ENCODE assay signal across 9 cellular contexts in the genomic region with DNA sequence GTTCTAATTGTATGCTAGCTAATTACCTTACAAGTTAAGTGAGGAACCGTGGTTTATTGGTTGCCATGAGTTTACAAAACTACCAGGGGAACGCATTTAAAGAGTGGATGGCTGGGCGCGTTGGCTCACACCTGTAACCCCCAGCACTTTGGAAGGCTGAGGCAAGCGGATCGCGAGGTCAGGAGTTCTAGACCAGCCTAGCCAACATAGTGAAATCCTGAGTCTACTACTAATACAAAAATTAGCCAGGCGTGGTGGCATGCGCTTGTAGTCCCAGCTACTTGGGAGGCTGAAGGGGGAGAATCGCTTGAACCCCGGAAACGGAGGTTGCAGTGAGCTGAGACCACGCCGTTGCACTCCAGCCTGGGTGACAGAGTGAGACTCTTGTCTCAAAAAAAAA. TPM values are rescaled to one million over a fixed set of nuclear protein-coding genes. Genes with fewer than 3 reads are reported as not detected.
DNase-seq lines count a peak whose midpoint lies in the region; ATAC-seq and TF ChIP-seq lines count a peak whose summit lies in the region.
"Had no signal": no experiment of that assay in that cellular context is flagged by ENCODE, and none has a peak within 500 bp of the region (broad histone marks: within the 10 kb centered on the region; RNA-seq: fewer than 3 reads in every experiment).

No MANE protein-coding gene starts in this region.

- TF ChIP-seq POLR2A in gastrocnemius medialis (IDR thresholded peaks at IDR 0.05) (no peak), sigmoid colon (IDR thresholded peaks at IDR 0.05) (no peak)

- H3K36me3 Mint-ChIP-seq in H9 (ENCODE audit: insufficient read depth in 1 of 3, low read depth in 3 of 3) (peaks cover 60 to 65% (median 62%) of the 10 kb centered on the region in 3 experiments), WTC11 (peaks cover 61% of the 10 kb centered on the region)

- H3K27me3 ChIP-seq in H9 (ENCODE audit: insufficient read depth, low read length), result no peaks in the 10 kb centered on the region
- no peaks in the 10 kb centered on the region for H3K27me3 ChIP-seq in gastrocnemius medialis
- no peaks in the 10 kb centered on the region for H3K27me3 ChIP-seq in sigmoid colon

- no peak overlapping the region for H3K56ac ChIP-seq in H9 (ENCODE audit: insufficient read length, low read depth, low read length)

- H3K9ac ChIP-seq in H9 (ENCODE audit: extremely low read depth, insufficient read length, low read length), result no peak overlapping the region

- in situ Hi-C loops in gastrocnemius medialis (cut with MboI; ENCODE audit: low sequenced_read_pairs in 4 of 4), result loop anchor here in 1 of 4 donors (10.0 kb wide), 1 partner anchor 59 kb away; no protein-coding TSS in a partner anchor

- H3K9me3 Mint-ChIP-seq in H9 (peaks cover 0 to 2% of the 10 kb centered on the region in 2 experiments; a peak in 1 of 5 replicates), WTC11 (no peaks in the 10 kb centered on the region)

- DNase-seq in H9, result no peak
- no peak for DNase-seq in WTC11 (ENCODE audit: low spot score)
- DNase-seq in fibroblast of villous mesenchyme (ENCODE audit: low read depth), result no peak
- no peak for DNase-seq in gastrocnemius medialis
- no peak for DNase-seq in NCI-H82 (lab: John Stamatoyannopoulos, UW)
- DNase-seq in sigmoid colon, result no peak
- no peak for DNase-seq in midbrain (lab: John Stamatoyannopoulos, UW)
- DNase-seq: cortex of kidney, NCI-H1930 had no signal

- H3K27ac ChIP-seq in H9 (ENCODE audit: insufficient read length, low read depth, low read length) (no peak overlapping the region), gastrocnemius medialis (peak overlapping the region; percentile 92 to 100 (median 98)), sigmoid colon (peak overlapping the region in 2 of 4 donors; percentile 100)

- no peak overlapping the region for H2AK5ac ChIP-seq in H9 (ENCODE audit: insufficient read length, low read length)

- no peak overlapping the region for H2AFZ ChIP-seq in H9 (ENCODE audit: low read length)

- H3K18ac ChIP-seq in H9 (ENCODE audit: insufficient read length, low read depth, low read length), result no peak overlapping the region

- no peak overlapping the region for H3K4ac ChIP-seq in H9 (ENCODE audit: low read depth, low read length)

- H3K4me1 Mint-ChIP-seq in H9 (peaks cover 20 to 26% of the 10 kb centered on the region in 2 experiments), WTC11 (peaks cover 28% of the 10 kb centered on the region)

- no peak for TF ChIP-seq EP300 in sigmoid colon (IDR thresholded peaks at IDR 0.05)

- CTCF ChIA-PET in WTC11 (lab: Charles Lee), result interaction anchor here (1.2 to 1.6 kb wide), 2 partner anchors 38 to 231 kb away, joined by 4 read pairs; no protein-coding TSS in a partner anchor

- H2BK120ac ChIP-seq in H9 (ENCODE audit: low read depth, low read length, poor library complexity, severe bottlenecking), result no peak overlapping the region

- TF ChIP-seq CTCF in H9 (conservative IDR thresholded peaks at IDR 0.05) (no peak), WTC11 (IDR thresholded peaks at IDR 0.05) (no peak), fibroblast of villous mesenchyme (IDR thresholded peaks at IDR 0.05; ENCODE audit: insufficient read depth, low read depth, low read length) (no peak), gastrocnemius medialis (IDR thresholded peaks at IDR 0.05 in 4 of 5, conservative IDR thresholded peaks at IDR 0.05 in 1 of 5) (no peak), sigmoid colon (IDR thresholded peaks at IDR 0.05) (no peak)

- H2BK5ac ChIP-seq in H9 (ENCODE audit: insufficient read length, low read length), result no peak overlapping the region

- H2BK20ac ChIP-seq in H9 (ENCODE audit: low read depth, low read length, poor library complexity, severe bottlenecking), result no peak overlapping the region

- H3K79me1 ChIP-seq in H9 (ENCODE audit: insufficient read depth, low read depth, low read length, poor library complexity, severe bottlenecking), result no peaks in the 10 kb centered on the region

- H2BK12ac ChIP-seq in H9 (ENCODE audit: insufficient read length, low read depth, low read length), result no peak overlapping the region

- peaks cover 6% of the 10 kb centered on the region for H3K23me2 ChIP-seq in H9 (ENCODE audit: insufficient read length, low read depth, low read length, poor library complexity, severe bottlenecking)

- H3K27me3 Mint-ChIP-seq in H9 (ENCODE audit: low read depth) (peaks cover 2% of the 10 kb centered on the region; the same call in 1 of the 2 replicates), WTC11 (ENCODE audit: low read depth) (no peaks in the 10 kb centered on the region)

- no peak overlapping the region for H4K91ac ChIP-seq in H9 (ENCODE audit: insufficient read length, low read depth, low read length)

- H3K9me3 ChIP-seq in H9 (ENCODE audit: control insufficient read depth, low read depth, low read length) (no peaks in the 10 kb centered on the region), gastrocnemius medialis (no peaks in the 10 kb centered on the region), sigmoid colon (no peaks in the 10 kb centered on the region)

- peak overlapping the region; percentile 99 for H3K4me2 ChIP-seq in H9 (ENCODE audit: insufficient read depth, insufficient read length, low read length)

- no peak overlapping the region for H2BK15ac ChIP-seq in H9 (ENCODE audit: low read depth, low read length)

- peak overlapping the region; percentile 93 to 97 for H3K4me3 Mint-ChIP-seq in H9
- H3K4me3 Mint-ChIP-seq in WTC11, result peak overlapping the region; percentile 80

- H3K4me1 ChIP-seq in H9 (ENCODE audit: insufficient read depth, low read length), result no peaks in the 10 kb centered on the region
- peaks cover 34 to 44% of the 10 kb centered on the region in 2 donors for H3K4me1 ChIP-seq in gastrocnemius medialis
- H3K4me1 ChIP-seq in sigmoid colon, result peaks cover 0 to 44% (median 28%) of the 10 kb centered on the region in 4 donors

- H3K14ac ChIP-seq in H9 (ENCODE audit: insufficient read depth, low read length), result no peak overlapping the region

- peak overlapping the region in 2 of 3 experiments; percentile 49 to 88; a peak in 3 of 7 replicates for H3K27ac Mint-ChIP-seq in H9
- peak overlapping the region; percentile 90; the same call in 1 of the 2 replicates for H3K27ac Mint-ChIP-seq in WTC11

- H3K4me3 ChIP-seq in fibroblast of villous mesenchyme (ENCODE audit: low read depth, low read length) (peak overlapping the region; percentile 84), gastrocnemius medialis (peak overlapping the region in 2 of 4 donors; percentile 87 to 100), sigmoid colon (peak overlapping the region in 1 of 4 donors; percentile 98)

- no peak overlapping the region for H4K5ac ChIP-seq in H9 (ENCODE audit: insufficient read length, low read depth, low read length)

- intact Hi-C loops in gastrocnemius medialis (cut with DNase I; ENCODE audit: low total_unique reads), result no loop called here
- intact Hi-C loops in sigmoid colon (cut with DNase I), result loop anchor here (10.0 kb wide), 1 partner anchor 159 kb away; no protein-coding TSS in a partner anchor

- peaks cover 4 to 57% of the 10 kb centered on the region in 2 donors for H3K36me3 ChIP-seq in gastrocnemius medialis
- peaks cover 57 to 60% (median 57%) of the 10 kb centered on the region in 4 donors for H3K36me3 ChIP-seq in sigmoid colon

- POLR2A ChIA-PET in WTC11 (lab: Charles Lee), result interaction anchor here (4.2 kb wide), 1 partner anchor 9 kb away, joined by 39 read pairs; no protein-coding TSS in a partner anchor

- H4K20me1 ChIP-seq in H9 (ENCODE audit: control insufficient read depth, insufficient read depth, insufficient read length), result no peaks in the 10 kb centered on the region

- no CpG with 5 or more reads among the region's 14 CpGs for WGBS in H9 (ENCODE audit: extremely low coverage, insufficient read length, low lambda C conversion rate)
- WGBS in sigmoid colon, 2 donors, result 87 to 92% methylated on average over 14 of the region's 14 CpGs

- no peak overlapping the region for H4K8ac ChIP-seq in H9 (replicated peaks; ENCODE audit: insufficient read length, low read depth, low read length)

- no peak overlapping the region for H3K23ac ChIP-seq in H9 (ENCODE audit: insufficient read length, low read depth, low read length)

- H3T11ph ChIP-seq in H9 (ENCODE audit: low read length), result no peak overlapping the region

- no peak for ATAC-seq in WTC11
- no peak for ATAC-seq in gastrocnemius medialis

- peaks cover 7% of the 10 kb centered on the region; the same call in 1 of the 2 replicates for H3K79me2 ChIP-seq in H9 (ENCODE audit: insufficient read depth, low read length)

TF ChIP-seq in WTC11, 78 proteins besides CTCF, POLR2A, EP300 and RAD21:
- no peak for TF ChIP-seq SP1 (CRISPR knock-in tag; conservative IDR thresholded peaks at IDR 0.05)
- TF ChIP-seq ETV6 (CRISPR knock-in tag; IDR thresholded peaks at IDR 0.05), result 0 out of 2 replicates have a peak, but pooled peaks have one; percentile 34
- TF ChIP-seq, protein P1, sequence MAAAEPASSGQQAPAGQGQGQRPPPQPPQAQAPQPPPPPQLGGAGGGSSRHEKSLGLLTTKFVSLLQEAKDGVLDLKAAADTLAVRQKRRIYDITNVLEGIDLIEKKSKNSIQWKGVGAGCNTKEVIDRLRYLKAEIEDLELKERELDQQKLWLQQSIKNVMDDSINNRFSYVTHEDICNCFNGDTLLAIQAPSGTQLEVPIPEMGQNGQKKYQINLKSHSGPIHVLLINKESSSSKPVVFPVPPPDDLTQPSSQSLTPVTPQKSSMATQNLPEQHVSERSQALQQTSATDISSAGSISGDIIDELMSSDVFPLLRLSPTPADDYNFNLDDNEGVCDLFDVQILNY (CRISPR knock-in tag; IDR thresholded peaks at IDR 0.05), result no peak

RNA-seq across cellular contexts. Expression of gene EIF5, which starts 2.2 kb away (rescaled TPM):
- total RNA-seq in H9 (2021) (337 and 356 TPM in 2 replicates), WTC11 (2021) (224 to 282 TPM (median 236 TPM) in 3 replicates), fibroblast of villous mesenchyme (122 and 124 TPM in 2 replicates), gastrocnemius medialis (100 to 1,000 TPM; 313 to 538 (median 374) TPM), sigmoid colon (100 to 1,000 TPM; 170 to 305 (median 215) TPM)
- polyA plus RNA-seq in sigmoid colon, result 100 to 1,000 TPM in 1 of 3 donors, 10 to 100 TPM in 2; 70.3 to 138 (median 87.2) TPM

RNA-seq across cellular contexts. Expression of gene MARK3, which starts 49.0 kb away (rescaled TPM):
- 71.3 and 81.9 TPM in 2 replicates for total RNA-seq in H9 (2021)
- 82.2 to 93.7 TPM (median 83.0 TPM) in 3 replicates for total RNA-seq in WTC11 (2021)
- 79.2 and 108 TPM in 2 replicates for total RNA-seq in fibroblast of villous mesenchyme
- total RNA-seq in gastrocnemius medialis, result 10 to 100 TPM; 60.2 to 73.1 (median 71.6) TPM
- 100 to 1,000 TPM in 2 of 4 donors, 10 to 100 TPM in 2; 66.7 to 104 (median 87.0) TPM for total RNA-seq in sigmoid colon
- polyA plus RNA-seq in sigmoid colon, result 10 to 100 TPM; 21.6 to 41.8 (median 25.4) TPM
